ENCODE assay signal across 7 cellular contexts in genomic region chr10:83988435-83988834, GRCh38.
"Had no signal": no experiment of that assay in that cellular context is flagged by ENCODE, and none has a peak within 500 bp of the region (broad histone marks: within the 10 kb centered on the region; RNA-seq: fewer than 3 reads in every experiment).

No MANE protein-coding gene starts in this region.

- FAIRE-seq: G401.6, GM12891, GM12892, GM18507, GM19239 had no signal

- DNase-seq: GDM1, GF-D8 had no signal
